In the genomic region with DNA sequence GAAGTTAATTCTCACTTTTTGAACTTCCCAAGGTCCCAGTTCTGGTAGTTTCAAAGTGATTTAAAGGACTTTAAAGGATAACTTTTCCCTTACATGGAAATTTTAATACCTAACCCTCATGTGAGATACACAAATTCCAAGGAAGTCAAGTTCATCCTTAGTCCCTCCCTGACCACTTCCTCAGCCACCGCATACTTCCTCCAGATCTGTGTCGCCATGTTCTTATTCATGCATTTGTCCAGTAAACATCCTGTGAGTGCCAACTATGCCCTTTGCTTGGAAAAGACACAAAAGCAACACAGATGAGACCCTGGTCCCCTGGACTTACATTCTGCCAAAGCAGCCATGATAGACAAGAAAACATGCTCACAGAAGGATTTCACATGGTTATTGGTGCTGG, we compare ENCODE assay signal across 23 cellular contexts.
DNase-seq lines count a peak whose midpoint lies in the region; TF ChIP-seq lines count a peak whose summit lies in the region.
"Had no signal": no experiment of that assay in that cellular context is flagged by ENCODE, and none has a peak within 500 bp of the region (broad histone marks: within the 10 kb centered on the region; RNA-seq: fewer than 3 reads in every experiment).

No MANE protein-coding gene starts in this region.

- H3K27me3 Mint-ChIP-seq in endodermal cell (ENCODE audit: insufficient read depth) (no peaks in the 10 kb centered on the region), glutamatergic neuron (ENCODE audit: unreplicated experiment) (peaks cover 2% of the 10 kb centered on the region)
- H3K27me3 Mint-ChIP-seq: CD4-positive, alpha-beta memory T cell had no signal

- H3K27ac Mint-ChIP-seq in endodermal cell (no peak overlapping the region), glutamatergic neuron (ENCODE audit: unreplicated experiment) (no peak overlapping the region)
- H3K27ac Mint-ChIP-seq: CD14-positive monocyte; CD4-positive, alpha-beta memory T cell; CD4-positive, CD25-positive, alpha-beta regulatory T cell; CD8-positive, alpha-beta memory T cell had no signal

- H3K36me3 ChIP-seq in endodermal cell (ENCODE audit: control insufficient read depth, insufficient read depth, low read length): no peaks in the 10 kb centered on the region
- H3K36me3 ChIP-seq: BE2C, BLaER1 had no signal

- H3K9me3 Mint-ChIP-seq in endodermal cell (peaks cover 15% of the 10 kb centered on the region), glutamatergic neuron (ENCODE audit: unreplicated experiment) (peaks cover 5% of the 10 kb centered on the region)

- WGBS in endodermal cell (ENCODE audit: insufficient coverage in 1 of 2, insufficient read length in 1 of 2), 2 experiments: 95 to 97% methylated on average over 2 of the region's 2 CpGs

- no peak for TF ChIP-seq CTCF in endodermal cell (conservative IDR thresholded peaks at IDR 0.05)
- TF ChIP-seq CTCF in glutamatergic neuron (IDR thresholded peaks at IDR 0.05; ENCODE audit: partially characterized antibody, unreplicated experiment): no peak

- no peaks in the 10 kb centered on the region for H3K36me3 Mint-ChIP-seq in endodermal cell (ENCODE audit: low read depth)
- peaks cover 13% of the 10 kb centered on the region for H3K36me3 Mint-ChIP-seq in glutamatergic neuron (ENCODE audit: unreplicated experiment)
- H3K36me3 Mint-ChIP-seq: CD14-positive monocyte; CD4-positive, alpha-beta memory T cell; CD4-positive, CD25-positive, alpha-beta regulatory T cell; CD8-positive, alpha-beta memory T cell had no signal

- DNase-seq in endodermal cell (peak; percentile 14), islet precursor cell (peak; percentile 32), glutamatergic neuron (no peak), caudate nucleus (lab: John Stamatoyannopoulos, UW) (no peak)
- no peak for DNase-seq in activated effector memory CD4-positive, alpha-beta T cell treated with anti-CD3 and anti-CD28 coated beads, Interleukin-2, amount 50 U/mL, for 16 hours
- DNase-seq: 8988T; ACHN; BE2C; C1 segment of cervical spinal cord; CD4-positive, alpha-beta memory T cell; CD4-positive, CD25-positive, alpha-beta regulatory T cell; CD8-positive, alpha-beta memory T cell; COR-L47; DMS 273 treated with DMSO at 0.1 percent for 48 hours; DMS153; DMS53; DMS79; DND-41; EL; GDM1 had no signal

- no peak overlapping the region for H3K4me3 Mint-ChIP-seq in endodermal cell
- no peak overlapping the region for H3K4me3 Mint-ChIP-seq in glutamatergic neuron (ENCODE audit: unreplicated experiment)
- H3K4me3 Mint-ChIP-seq: CD14-positive monocyte; CD4-positive, alpha-beta memory T cell; CD4-positive, CD25-positive, alpha-beta regulatory T cell; CD8-positive, alpha-beta memory T cell had no signal

- H3K4me1 Mint-ChIP-seq in endodermal cell (no peaks in the 10 kb centered on the region), glutamatergic neuron (ENCODE audit: low read depth, unreplicated experiment) (no peaks in the 10 kb centered on the region)
- H3K4me1 Mint-ChIP-seq: CD14-positive monocyte; CD4-positive, alpha-beta memory T cell; CD4-positive, CD25-positive, alpha-beta regulatory T cell; CD8-positive, alpha-beta memory T cell had no signal

- H3K9me3 ChIP-seq in endodermal cell (ENCODE audit: control insufficient read depth, low read length): peaks cover 9% of the 10 kb centered on the region
- H3K9me3 ChIP-seq: BE2C had no signal

- no peak overlapping the region for H3K4me3 ChIP-seq in endodermal cell (ENCODE audit: low read length)
- H3K4me3 ChIP-seq: BLaER1, GM12878 had no signal

- no peaks in the 10 kb centered on the region for H3K4me1 ChIP-seq in endodermal cell (ENCODE audit: control insufficient read depth, insufficient read depth, low read length)
- H3K4me1 ChIP-seq: BE2C, BLaER1 had no signal

- H3K27me3 ChIP-seq in endodermal cell (ENCODE audit: control insufficient read depth, insufficient read depth, low read length, poor library complexity, severe bottlenecking): no peaks in the 10 kb centered on the region
- H3K27me3 ChIP-seq: BE2C, BLaER1 had no signal

- no peak overlapping the region for H3K9ac ChIP-seq in endodermal cell (ENCODE audit: extremely low read depth, low read length, poor library complexity, severe bottlenecking)
- H3K9ac ChIP-seq: BLaER1 had no signal

- no peak overlapping the region for H3K27ac ChIP-seq in endodermal cell (ENCODE audit: low read depth, low read length)
- no peak overlapping the region for H3K27ac ChIP-seq in caudate nucleus (ENCODE audit: low read depth, low read length)
- H3K27ac ChIP-seq: BLaER1 had no signal

Comparison
In these comparisons a context has a peak if more than half of its experiments do, and no peak if none do; other contexts are left out.
1. DNase-seq: peak in endodermal cell (single experiment) and islet precursor cell (single experiment); none in glutamatergic neuron (single experiment), activated effector memory CD4-positive, alpha-beta T cell treated with anti-CD3 and anti-CD28 coated beads, Interleukin-2, amount 50 U/mL, for 16 hours (single experiment) and caudate nucleus (0 of 61).